In genomic region chr12:109951136-109951535, GRCh38 we compare ENCODE assay signal across 10 cellular contexts. TPM values are rescaled to one million over a fixed set of nuclear protein-coding genes. Genes with fewer than 3 reads are reported as not detected.
DNase-seq lines count a peak whose midpoint lies in the region; ATAC-seq and TF ChIP-seq lines count a peak whose summit lies in the region.
"Had no signal": no experiment of that assay in that cellular context is flagged by ENCODE, and none has a peak within 500 bp of the region (broad histone marks: within the 10 kb centered on the region; RNA-seq: fewer than 3 reads in every experiment).

No MANE protein-coding gene starts in this region.

- peaks cover 71% of the 10 kb centered on the region for H3K36me3 ChIP-seq in mesodermal cell (ENCODE audit: control insufficient read depth, insufficient read depth, low read length)

- H3K27ac Mint-ChIP-seq in activated naive CD8-positive, alpha-beta T cell treated with anti-CD3 and anti-CD28 coated beads for 36 hours, result no peak overlapping the region

- WGBS in mesodermal cell (ENCODE audit: insufficient coverage in 2 of 2), 2 experiments, result 86 to 89% methylated on average over 3 to 4 of the region's 5 CpGs

- H3K36me3 Mint-ChIP-seq in activated naive CD8-positive, alpha-beta T cell treated with anti-CD3 and anti-CD28 coated beads for 36 hours, result peaks cover 36% of the 10 kb centered on the region

- H3K27me3 Mint-ChIP-seq in activated naive CD8-positive, alpha-beta T cell treated with anti-CD3 and anti-CD28 coated beads for 36 hours, result no peaks in the 10 kb centered on the region

- no peak overlapping the region for H3K4me3 Mint-ChIP-seq in activated naive CD8-positive, alpha-beta T cell treated with anti-CD3 and anti-CD28 coated beads for 36 hours
- H3K4me3 Mint-ChIP-seq: activated T-cell treated with anti-CD3 and anti-CD28 coated beads, Interleukin-2, amount 50 U/mL, for 4 hours; CD8-positive, alpha-beta memory T cell had no signal

- in situ Hi-C loops in ACHN (cut with HindIII; ENCODE audit: low pct_ligation_motif_present, low pct_unique_long_range_greater_than_20kb, low sequenced_read_pairs), result no loop called here

- ATAC-seq in GM21528 (IDR thresholded peaks at IDR 0.05; ENCODE audit: low FRiP score, unreplicated experiment) (no peak), HG03095 (IDR thresholded peaks at IDR 0.05; ENCODE audit: unreplicated experiment) (no peak)
- ATAC-seq: activated T-cell treated with anti-CD3 and anti-CD28 coated beads, Interleukin-2, amount 50 U/mL, for 4 hours had no signal

- no peaks in the 10 kb centered on the region for H3K9me3 Mint-ChIP-seq in activated naive CD8-positive, alpha-beta T cell treated with anti-CD3 and anti-CD28 coated beads for 36 hours
- H3K9me3 Mint-ChIP-seq: activated T-cell treated with anti-CD3 and anti-CD28 coated beads, Interleukin-2, amount 50 U/mL, for 4 hours; CD8-positive, alpha-beta memory T cell had no signal

- H3K27ac ChIP-seq in mesodermal cell (ENCODE audit: low read depth, low read length, severe bottlenecking), result peak overlapping the region; percentile 64

- no peaks in the 10 kb centered on the region for H3K9me3 ChIP-seq in mesodermal cell (ENCODE audit: control insufficient read depth, low read length)

- peaks cover 34% of the 10 kb centered on the region for H3K4me1 Mint-ChIP-seq in activated naive CD8-positive, alpha-beta T cell treated with anti-CD3 and anti-CD28 coated beads for 36 hours

- TF ChIP-seq CTCF in cardiac fibroblast (IDR thresholded peaks at IDR 0.05; ENCODE audit: low read depth, low read length), result no peak

- DNase-seq in ACHN, result peak; percentile 98
- DNase-seq in HS-27A (ENCODE audit: low read depth), result peak; percentile 84
- peak; percentile 80 to 92 for DNase-seq in cardiac fibroblast (ENCODE audit: low read depth in 2 of 2)
- no peak for DNase-seq in SKM-1 treated with dmso at 0.1 percent for 144 hours (lab: John Stamatoyannopoulos, UW; ENCODE audit: unreplicated experiment)
- DNase-seq in activated naive CD8-positive, alpha-beta T cell treated with anti-CD3 and anti-CD28 coated beads for 36 hours, result no peak
- DNase-seq: activated T-cell treated with anti-CD3 and anti-CD28 coated beads, Interleukin-2, amount 50 U/mL, for 4 hours; CD8-positive, alpha-beta memory T cell had no signal

- H3K4me3 ChIP-seq in cardiac fibroblast (replicated peaks in 1 of 2; ENCODE audit: low read depth in 2 of 2, low read length in 2 of 2) (no peak overlapping the region), mesodermal cell (ENCODE audit: extremely low read depth, insufficient read depth, low read length, poor library complexity, severe bottlenecking) (no peak overlapping the region)

- H3K4me1 ChIP-seq in mesodermal cell (ENCODE audit: control insufficient read depth, insufficient read depth, low read length, poor library complexity, severe bottlenecking), result peaks cover 37% of the 10 kb centered on the region

RNA-seq across cellular contexts. Expression of gene GIT2, which starts 45.0 kb away (rescaled TPM):
- polyA plus RNA-seq in mesodermal cell (2013, experiment 1 of 2), result 25.5 TPM
- 24.7 TPM for polyA plus RNA-seq in mesodermal cell (2013, experiment 2 of 2)
- total RNA-seq in activated naive CD8-positive, alpha-beta T cell treated with anti-CD3 and anti-CD28 coated beads for 36 hours, result 10 to 100 TPM; 50.6 to 51.0 TPM

RNA-seq across cellular contexts. Expression of gene ANKRD13A, which starts 48.1 kb away (rescaled TPM):
- 20.2 TPM for polyA plus RNA-seq in mesodermal cell (2013, experiment 1 of 2)
- 19.2 TPM for polyA plus RNA-seq in mesodermal cell (2013, experiment 2 of 2)
- total RNA-seq in activated naive CD8-positive, alpha-beta T cell treated with anti-CD3 and anti-CD28 coated beads for 36 hours, result 10 to 100 TPM; 36.8 to 43.6 TPM

RNA-seq across cellular contexts. Expression of gene TCHP, which starts 51.1 kb away (rescaled TPM):
- 16.0 TPM for polyA plus RNA-seq in mesodermal cell (2013, experiment 1 of 2)
- 17.3 TPM for polyA plus RNA-seq in mesodermal cell (2013, experiment 2 of 2)
- total RNA-seq in activated naive CD8-positive, alpha-beta T cell treated with anti-CD3 and anti-CD28 coated beads for 36 hours, result 10 to 100 TPM; 22.9 to 24.9 TPM

Comparison
In these comparisons a context has a peak if more than half of its experiments do, and no peak if none do; other contexts are left out.
1. DNase-seq: peak in ACHN (single experiment), HS-27A (single experiment) and cardiac fibroblast (2 of 2); none in SKM-1 treated with dmso at 0.1 percent for 144 hours (single experiment) and activated naive CD8-positive, alpha-beta T cell treated with anti-CD3 and anti-CD28 coated beads for 36 hours (single experiment).